ENCODE assay signal across 14 cellular contexts in genomic region chr16:86033016-86033474, GRCh38.
A peak's percentile ranks its signal among the peaks of the same experiment; 100 is the strongest.
DNase-seq lines count a peak whose midpoint lies in the region; ATAC-seq and TF ChIP-seq lines count a peak whose summit lies in the region.
"Had no signal": no experiment of that assay in that cellular context is flagged by ENCODE, and none has a peak within 500 bp of the region (broad histone marks: within the 10 kb centered on the region; RNA-seq: fewer than 3 reads in every experiment).

No MANE protein-coding gene starts in this region.

- H3K4me1 ChIP-seq in RWPE2 (ENCODE audit: insufficient read depth, poor library complexity, severe bottlenecking): no peaks in the 10 kb centered on the region
- no peaks in the 10 kb centered on the region for H3K4me1 ChIP-seq in muscle layer of colon (ENCODE audit: insufficient read depth, low read length)
- H3K4me1 ChIP-seq: foreskin keratinocyte had no signal

- peak; percentile 55 for DNase-seq in Ammon's horn (ENCODE audit: low spot score)
- DNase-seq in RWPE2 (ENCODE audit: low spot score): no peak
- DNase-seq in globus pallidus (ENCODE audit: low spot score): peak; percentile 70
- DNase-seq in SKM-1 treated with dmso at 0.1 percent for 144 hours (lab: John Stamatoyannopoulos, UW; ENCODE audit: unreplicated experiment): no peak
- no peak for DNase-seq in effector CD4-positive, alpha-beta T cell
- DNase-seq: activated CD8-positive, alpha-beta T cell treated with anti-CD3 and anti-CD28 coated beads for 36 hours; Calu3; foreskin keratinocyte; MG63; naive thymus-derived CD8-positive, alpha-beta T cell had no signal

- H3K27me3 ChIP-seq in RWPE2 (ENCODE audit: insufficient read depth, poor library complexity, severe bottlenecking) (peaks cover 54% of the 10 kb centered on the region), muscle layer of colon (ENCODE audit: control insufficient read depth in 1 of 2, insufficient read depth in 2 of 2, low read length in 2 of 2) (no peaks in the 10 kb centered on the region)
- H3K27me3 ChIP-seq: foreskin keratinocyte, MG63, SJSA1 had no signal

- H3K4me3 ChIP-seq in RWPE2 (ENCODE audit: severe bottlenecking) (no peak overlapping the region), muscle layer of colon (ENCODE audit: low read depth in 1 of 2, low read length in 2 of 2) (no peak overlapping the region)
- H3K4me3 ChIP-seq: MG63, SJSA1 had no signal

- H3K27ac ChIP-seq in RWPE2 (ENCODE audit: poor library complexity, severe bottlenecking) (no peak overlapping the region), muscle layer of colon (ENCODE audit: low read depth, low read length) (peak overlapping the region; percentile 39)
- H3K27ac ChIP-seq: foreskin keratinocyte, SJSA1 had no signal

- no peak for TF ChIP-seq CTCF in RWPE2 (IDR thresholded peaks at IDR 0.05; ENCODE audit: poor library complexity, severe bottlenecking)

- H3K9me3 ChIP-seq in RWPE2 (ENCODE audit: severe bottlenecking) (no peaks in the 10 kb centered on the region), muscle layer of colon (ENCODE audit: low read length) (no peaks in the 10 kb centered on the region)
- H3K9me3 ChIP-seq: MG63 had no signal

- H3K36me3 ChIP-seq in RWPE2 (ENCODE audit: low read depth) (no peaks in the 10 kb centered on the region), muscle layer of colon (ENCODE audit: insufficient read depth, low read length) (no peaks in the 10 kb centered on the region)
- H3K36me3 ChIP-seq: MG63, SJSA1 had no signal

- no peak overlapping the region for H3K9ac ChIP-seq in muscle layer of colon (ENCODE audit: low read length)

- peak; percentile 21; the same call in 1 of the 3 replicates for ATAC-seq in RWPE2 (ENCODE audit: low read depth)
- ATAC-seq in HG02678 (IDR thresholded peaks at IDR 0.05; ENCODE audit: unreplicated experiment): no peak
- ATAC-seq in activated CD4-positive, CD25-positive, alpha-beta regulatory T cell treated with anti-CD3 and anti-CD28 coated beads, Interleukin-2, amount 50 U/mL, for 24 hours: no peak
- ATAC-seq: activated CD8-positive, alpha-beta T cell treated with anti-CD3 and anti-CD28 coated beads for 36 hours; foreskin keratinocyte; naive thymus-derived CD8-positive, alpha-beta T cell had no signal

Comparison
In these comparisons a context has a peak if more than half of its experiments do, and no peak if none do; other contexts are left out.
1. DNase-seq: peak in Ammon's horn (single experiment) and globus pallidus (single experiment); none in RWPE2 (single experiment), SKM-1 treated with dmso at 0.1 percent for 144 hours (single experiment) and effector CD4-positive, alpha-beta T cell (single experiment).